In the genomic region with DNA sequence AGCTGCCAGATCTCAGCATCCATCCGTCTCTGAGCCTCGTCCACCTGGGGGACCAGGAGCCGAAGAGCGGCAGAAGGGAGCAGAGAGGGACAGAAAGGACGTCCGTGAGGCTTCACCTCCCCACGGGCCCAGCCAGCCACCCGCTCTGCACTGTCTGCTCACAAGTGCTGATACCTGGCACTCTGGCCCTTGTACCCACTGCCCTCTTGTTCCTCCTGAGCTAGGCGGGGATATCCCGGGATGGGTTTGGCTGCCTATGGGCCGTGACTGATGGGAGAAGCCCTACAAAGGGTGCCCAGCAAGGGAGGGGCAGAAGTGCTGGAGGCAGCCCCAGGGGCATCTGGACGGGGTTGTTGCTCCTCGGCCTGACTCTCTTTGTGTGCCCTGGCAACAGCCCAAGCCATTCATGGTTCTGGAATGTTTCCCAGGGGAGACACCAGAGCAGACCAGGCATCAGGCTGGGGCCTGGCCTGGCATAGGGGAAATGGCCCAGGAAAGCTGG, we compare ENCODE assay signal across 9 cellular contexts. TPM values are rescaled to one million over a fixed set of nuclear protein-coding genes. Genes with fewer than 3 reads are reported as not detected.
A peak's percentile ranks its signal among the peaks of the same experiment; 100 is the strongest.
DNase-seq lines count a peak whose midpoint lies in the region; ATAC-seq and TF ChIP-seq lines count a peak whose summit lies in the region.
"Had no signal": no experiment of that assay in that cellular context is flagged by ENCODE, and none has a peak within 500 bp of the region (broad histone marks: within the 10 kb centered on the region; RNA-seq: fewer than 3 reads in every experiment).

No MANE protein-coding gene starts in this region.

- H3K4me1 Mint-ChIP-seq in activated naive CD4-positive, alpha-beta T cell treated with anti-CD3 and anti-CD28 coated beads for 36 hours (ENCODE audit: low read depth) = no peaks in the 10 kb centered on the region

- WGBS in esophagus squamous epithelium, 2 donors = 45 to 51% methylated on average over 7 to 8 of the region's 13 CpGs
- 71 to 73% (median 73%) methylated on average over 13 of the region's 13 CpGs for WGBS in ovary, 3 donors

- CTCF ChIA-PET in activated naive CD4-positive, alpha-beta T cell treated with anti-CD3 and anti-CD28 coated beads for 36 hours (lab: Charles Lee) = interaction anchor here (0.6 kb wide), 1 partner anchor 166 kb away, joined by 5 read pairs; no protein-coding TSS in a partner anchor

- intact Hi-C loops in esophagus squamous epithelium (cut with DNase I) = no loop called here
- intact Hi-C loops in ovary (cut with DNase I) = loop anchor here in 2 of 4 donors (10.0 kb wide), 1 partner anchor 95 kb away; no protein-coding TSS in a partner anchor
- intact Hi-C loops in activated naive CD4-positive, alpha-beta T cell treated with anti-CD3 and anti-CD28 coated beads for 36 hours (cut with micrococcal nuclease) = no loop called here

- H3K4me3 Mint-ChIP-seq in activated naive CD4-positive, alpha-beta T cell treated with anti-CD3 and anti-CD28 coated beads for 36 hours = no peak overlapping the region

- TF ChIP-seq CTCF in esophagus squamous epithelium (IDR thresholded peaks at IDR 0.05) (no peak), ovary (IDR thresholded peaks at IDR 0.05) (no peak)

- no peak for ATAC-seq in GM21381 (IDR thresholded peaks at IDR 0.05; ENCODE audit: unreplicated experiment)

- H3K4me3 ChIP-seq in esophagus squamous epithelium = no peak overlapping the region
- no peak overlapping the region for H3K4me3 ChIP-seq in ovary

- no peak for TF ChIP-seq POLR2A in esophagus squamous epithelium (IDR thresholded peaks at IDR 0.05)
- no peak for TF ChIP-seq POLR2A in ovary (IDR thresholded peaks at IDR 0.05)

- H3K27me3 ChIP-seq in esophagus squamous epithelium (no peaks in the 10 kb centered on the region), ovary (no peaks in the 10 kb centered on the region)

- peak; percentile 39 for DNase-seq in DMS53 treated with DMSO at 0.1 percent for 48 hours (lab: John Stamatoyannopoulos, UW; ENCODE audit: unreplicated experiment)
- DNase-seq in NCI-H446 treated with DMSO at 0.1 percent for 48 hours (lab: John Stamatoyannopoulos, UW) = peak; percentile 54
- no peak for DNase-seq in esophagus squamous epithelium (lab: John Stamatoyannopoulos, UW)
- peak; percentile 59 to 76 (median 69) for DNase-seq in ovary
- DNase-seq in activated effector memory CD4-positive, alpha-beta T cell treated with anti-CD3 and anti-CD28 coated beads, Interleukin-2, amount 50 U/mL, for 16 hours = no peak
- no peak for DNase-seq in NOMO-1 treated with DMSO at 0.1 percent for 48 hours (lab: John Stamatoyannopoulos, UW; ENCODE audit: unreplicated experiment)
- no peak for DNase-seq in activated naive CD4-positive, alpha-beta T cell treated with anti-CD3 and anti-CD28 coated beads for 36 hours

- no peaks in the 10 kb centered on the region for H3K9me3 Mint-ChIP-seq in activated naive CD4-positive, alpha-beta T cell treated with anti-CD3 and anti-CD28 coated beads for 36 hours

- H3K36me3 ChIP-seq in esophagus squamous epithelium (peaks cover 15 to 95% (median 26%) of the 10 kb centered on the region in 3 donors), ovary (no peaks in the 10 kb centered on the region)

- H3K27me3 Mint-ChIP-seq in activated naive CD4-positive, alpha-beta T cell treated with anti-CD3 and anti-CD28 coated beads for 36 hours (ENCODE audit: low read depth) = no peaks in the 10 kb centered on the region

- H3K4me1 ChIP-seq in esophagus squamous epithelium (peaks cover 8 to 40% (median 20%) of the 10 kb centered on the region in 3 donors), ovary (ENCODE audit: insufficient read depth) (peaks cover 5% of the 10 kb centered on the region)

- H3K36me3 Mint-ChIP-seq in activated naive CD4-positive, alpha-beta T cell treated with anti-CD3 and anti-CD28 coated beads for 36 hours (ENCODE audit: low read depth) = no peaks in the 10 kb centered on the region

- no peak for TF ChIP-seq EP300 in ovary (IDR thresholded peaks at IDR 0.05)

- H3K27ac ChIP-seq in esophagus squamous epithelium (peak overlapping the region in 3 of 4 donors; percentile 64 to 79 (median 79)), ovary (no peak overlapping the region)

- H3K9me3 ChIP-seq in esophagus squamous epithelium (no peaks in the 10 kb centered on the region), ovary (no peaks in the 10 kb centered on the region)

- no peak overlapping the region for H3K27ac Mint-ChIP-seq in activated naive CD4-positive, alpha-beta T cell treated with anti-CD3 and anti-CD28 coated beads for 36 hours

RNA-seq across cellular contexts. Expression of gene LDLRAD2, which starts 57.6 kb away (rescaled TPM):
- total RNA-seq in esophagus squamous epithelium (not detected), ovary (under 1 TPM in 6 of 7 donors, not detected in 1; 0.07 to 0.48 (median 0.20) TPM)
- under 1 TPM in 1 of 2 donors, not detected in 1; 0.88 TPM for polyA plus RNA-seq in ovary
- total RNA-seq in activated naive CD4-positive, alpha-beta T cell treated with anti-CD3 and anti-CD28 coated beads for 36 hours = not detected
- total RNA-seq: temporal lobe had no signal

Comparison
In these comparisons a context has a peak if more than half of its experiments do, and no peak if none do; other contexts are left out.
1. DNase-seq: peak in DMS53 treated with DMSO at 0.1 percent for 48 hours (single experiment), NCI-H446 treated with DMSO at 0.1 percent for 48 hours (single experiment) and ovary (5 of 5); none in esophagus squamous epithelium (single experiment), activated effector memory CD4-positive, alpha-beta T cell treated with anti-CD3 and anti-CD28 coated beads, Interleukin-2, amount 50 U/mL, for 16 hours (single experiment), NOMO-1 treated with DMSO at 0.1 percent for 48 hours (single experiment) and activated naive CD4-positive, alpha-beta T cell treated with anti-CD3 and anti-CD28 coated beads for 36 hours (single experiment).
2. H3K27ac ChIP-seq: peak in esophagus squamous epithelium (3 of 4); none in ovary (0 of 2).